In the genomic region with DNA sequence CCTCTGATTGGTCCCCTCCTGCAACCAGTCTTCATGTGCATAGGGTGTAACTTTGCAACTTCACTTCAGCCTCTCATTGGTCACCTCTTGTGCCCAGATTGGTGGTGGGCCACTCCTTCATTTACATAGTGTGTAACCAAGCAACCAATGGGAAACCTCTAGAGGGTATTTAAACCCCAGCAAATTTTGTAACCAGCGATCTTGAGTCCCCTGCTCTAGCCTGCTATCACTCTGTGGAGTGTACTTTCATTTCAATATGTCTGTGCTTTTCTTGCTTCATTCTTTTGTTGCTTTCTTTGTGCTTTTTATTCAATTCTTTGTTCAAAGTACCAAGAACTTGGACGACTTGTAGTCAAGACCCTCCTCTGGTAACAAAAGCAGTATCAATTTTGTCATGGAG, we compare ENCODE assay signal across 2 cellular contexts.
TF ChIP-seq lines count a peak whose summit lies in the region.

No MANE protein-coding gene starts in this region.

TF ChIP-seq in HepG2, 621 proteins besides CTCF, POLR2A, EP300 and RAD21:
- TF ChIP-seq ZNF20 (CRISPR knock-in tag; IDR thresholded peaks at IDR 0.05) (peak; percentile 91; the same call in 1 of the 2 replicates), FOXJ3 (CRISPR knock-in tag; IDR thresholded peaks at IDR 0.05; ENCODE audit: borderline replicate concordance) (no peak), ZNF883 (CRISPR knock-in tag; IDR thresholded peaks at IDR 0.05; ENCODE audit: not compliant biosample characterization) (no peak)
- TF ChIP-seq, protein P1, sequence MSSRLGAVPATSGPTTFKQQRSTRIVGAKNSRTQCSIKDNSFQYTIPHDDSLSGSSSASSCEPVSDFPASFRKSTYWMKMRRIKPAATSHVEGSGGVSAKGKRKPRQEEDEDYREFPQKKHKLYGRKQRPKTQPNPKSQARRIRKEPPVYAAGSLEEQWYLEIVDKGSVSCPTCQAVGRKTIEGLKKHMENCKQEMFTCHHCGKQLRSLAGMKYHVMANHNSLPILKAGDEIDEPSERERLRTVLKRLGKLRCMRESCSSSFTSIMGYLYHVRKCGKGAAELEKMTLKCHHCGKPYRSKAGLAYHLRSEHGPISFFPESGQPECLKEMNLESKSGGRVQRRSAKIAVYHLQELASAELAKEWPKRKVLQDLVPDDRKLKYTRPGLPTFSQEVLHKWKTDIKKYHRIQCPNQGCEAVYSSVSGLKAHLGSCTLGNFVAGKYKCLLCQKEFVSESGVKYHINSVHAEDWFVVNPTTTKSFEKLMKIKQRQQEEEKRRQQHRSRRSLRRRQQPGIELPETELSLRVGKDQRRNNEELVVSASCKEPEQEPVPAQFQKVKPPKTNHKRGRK (CRISPR knock-in tag; IDR thresholded peaks at IDR 0.05) = no peak
TF ChIP-seq in HepG2: peak in this region for 1.

TF ChIP-seq in WTC11, 78 proteins besides CTCF, POLR2A, EP300 and RAD21:
- TF ChIP-seq, protein P2, sequence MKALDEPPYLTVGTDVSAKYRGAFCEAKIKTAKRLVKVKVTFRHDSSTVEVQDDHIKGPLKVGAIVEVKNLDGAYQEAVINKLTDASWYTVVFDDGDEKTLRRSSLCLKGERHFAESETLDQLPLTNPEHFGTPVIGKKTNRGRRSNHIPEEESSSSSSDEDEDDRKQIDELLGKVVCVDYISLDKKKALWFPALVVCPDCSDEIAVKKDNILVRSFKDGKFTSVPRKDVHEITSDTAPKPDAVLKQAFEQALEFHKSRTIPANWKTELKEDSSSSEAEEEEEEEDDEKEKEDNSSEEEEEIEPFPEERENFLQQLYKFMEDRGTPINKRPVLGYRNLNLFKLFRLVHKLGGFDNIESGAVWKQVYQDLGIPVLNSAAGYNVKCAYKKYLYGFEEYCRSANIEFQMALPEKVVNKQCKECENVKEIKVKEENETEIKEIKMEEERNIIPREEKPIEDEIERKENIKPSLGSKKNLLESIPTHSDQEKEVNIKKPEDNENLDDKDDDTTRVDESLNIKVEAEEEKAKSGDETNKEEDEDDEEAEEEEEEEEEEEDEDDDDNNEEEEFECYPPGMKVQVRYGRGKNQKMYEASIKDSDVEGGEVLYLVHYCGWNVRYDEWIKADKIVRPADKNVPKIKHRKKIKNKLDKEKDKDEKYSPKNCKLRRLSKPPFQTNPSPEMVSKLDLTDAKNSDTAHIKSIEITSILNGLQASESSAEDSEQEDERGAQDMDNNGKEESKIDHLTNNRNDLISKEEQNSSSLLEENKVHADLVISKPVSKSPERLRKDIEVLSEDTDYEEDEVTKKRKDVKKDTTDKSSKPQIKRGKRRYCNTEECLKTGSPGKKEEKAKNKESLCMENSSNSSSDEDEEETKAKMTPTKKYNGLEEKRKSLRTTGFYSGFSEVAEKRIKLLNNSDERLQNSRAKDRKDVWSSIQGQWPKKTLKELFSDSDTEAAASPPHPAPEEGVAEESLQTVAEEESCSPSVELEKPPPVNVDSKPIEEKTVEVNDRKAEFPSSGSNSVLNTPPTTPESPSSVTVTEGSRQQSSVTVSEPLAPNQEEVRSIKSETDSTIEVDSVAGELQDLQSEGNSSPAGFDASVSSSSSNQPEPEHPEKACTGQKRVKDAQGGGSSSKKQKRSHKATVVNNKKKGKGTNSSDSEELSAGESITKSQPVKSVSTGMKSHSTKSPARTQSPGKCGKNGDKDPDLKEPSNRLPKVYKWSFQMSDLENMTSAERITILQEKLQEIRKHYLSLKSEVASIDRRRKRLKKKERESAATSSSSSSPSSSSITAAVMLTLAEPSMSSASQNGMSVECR (CRISPR knock-in tag; IDR thresholded peaks at IDR 0.05; ENCODE audit: borderline replicate concordance) = no peak
- no peak for TF ChIP-seq MXD4 (CRISPR knock-in tag; IDR thresholded peaks at IDR 0.05; ENCODE audit: borderline replicate concordance)
- TF ChIP-seq, protein P3, sequence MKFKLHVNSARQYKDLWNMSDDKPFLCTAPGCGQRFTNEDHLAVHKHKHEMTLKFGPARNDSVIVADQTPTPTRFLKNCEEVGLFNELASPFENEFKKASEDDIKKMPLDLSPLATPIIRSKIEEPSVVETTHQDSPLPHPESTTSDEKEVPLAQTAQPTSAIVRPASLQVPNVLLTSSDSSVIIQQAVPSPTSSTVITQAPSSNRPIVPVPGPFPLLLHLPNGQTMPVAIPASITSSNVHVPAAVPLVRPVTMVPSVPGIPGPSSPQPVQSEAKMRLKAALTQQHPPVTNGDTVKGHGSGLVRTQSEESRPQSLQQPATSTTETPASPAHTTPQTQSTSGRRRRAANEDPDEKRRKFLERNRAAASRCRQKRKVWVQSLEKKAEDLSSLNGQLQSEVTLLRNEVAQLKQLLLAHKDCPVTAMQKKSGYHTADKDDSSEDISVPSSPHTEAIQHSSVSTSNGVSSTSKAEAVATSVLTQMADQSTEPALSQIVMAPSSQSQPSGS (CRISPR knock-in tag; IDR thresholded peaks at IDR 0.05; ENCODE audit: borderline replicate concordance, low read depth) = no peak
- TF ChIP-seq, protein P4, sequence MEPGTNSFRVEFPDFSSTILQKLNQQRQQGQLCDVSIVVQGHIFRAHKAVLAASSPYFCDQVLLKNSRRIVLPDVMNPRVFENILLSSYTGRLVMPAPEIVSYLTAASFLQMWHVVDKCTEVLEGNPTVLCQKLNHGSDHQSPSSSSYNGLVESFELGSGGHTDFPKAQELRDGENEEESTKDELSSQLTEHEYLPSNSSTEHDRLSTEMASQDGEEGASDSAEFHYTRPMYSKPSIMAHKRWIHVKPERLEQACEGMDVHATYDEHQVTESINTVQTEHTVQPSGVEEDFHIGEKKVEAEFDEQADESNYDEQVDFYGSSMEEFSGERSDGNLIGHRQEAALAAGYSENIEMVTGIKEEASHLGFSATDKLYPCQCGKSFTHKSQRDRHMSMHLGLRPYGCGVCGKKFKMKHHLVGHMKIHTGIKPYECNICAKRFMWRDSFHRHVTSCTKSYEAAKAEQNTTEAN (CRISPR knock-in tag; IDR thresholded peaks at IDR 0.05) = no peak
- no peak for TF ChIP-seq SP1 (CRISPR knock-in tag; conservative IDR thresholded peaks at IDR 0.05)
- no peak for TF ChIP-seq MYBL2 (CRISPR knock-in tag; IDR thresholded peaks at IDR 0.05)
- no peak for TF ChIP-seq GABPB1 (CRISPR knock-in tag; IDR thresholded peaks at IDR 0.05)
- no peak for TF ChIP-seq JAZF1 (CRISPR knock-in tag; IDR thresholded peaks at IDR 0.05)
- TF ChIP-seq, protein P5, sequence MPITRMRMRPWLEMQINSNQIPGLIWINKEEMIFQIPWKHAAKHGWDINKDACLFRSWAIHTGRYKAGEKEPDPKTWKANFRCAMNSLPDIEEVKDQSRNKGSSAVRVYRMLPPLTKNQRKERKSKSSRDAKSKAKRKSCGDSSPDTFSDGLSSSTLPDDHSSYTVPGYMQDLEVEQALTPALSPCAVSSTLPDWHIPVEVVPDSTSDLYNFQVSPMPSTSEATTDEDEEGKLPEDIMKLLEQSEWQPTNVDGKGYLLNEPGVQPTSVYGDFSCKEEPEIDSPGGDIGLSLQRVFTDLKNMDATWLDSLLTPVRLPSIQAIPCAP (CRISPR knock-in tag; IDR thresholded peaks at IDR 0.05) = no peak
- TF ChIP-seq TEAD4 (CRISPR knock-in tag; IDR thresholded peaks at IDR 0.05) = no peak
- TF ChIP-seq ZNF416 (CRISPR knock-in tag; IDR thresholded peaks at IDR 0.05) = no peak
- no peak for TF ChIP-seq NFATC4 (CRISPR knock-in tag; IDR thresholded peaks at IDR 0.05)
- TF ChIP-seq, protein P6, sequence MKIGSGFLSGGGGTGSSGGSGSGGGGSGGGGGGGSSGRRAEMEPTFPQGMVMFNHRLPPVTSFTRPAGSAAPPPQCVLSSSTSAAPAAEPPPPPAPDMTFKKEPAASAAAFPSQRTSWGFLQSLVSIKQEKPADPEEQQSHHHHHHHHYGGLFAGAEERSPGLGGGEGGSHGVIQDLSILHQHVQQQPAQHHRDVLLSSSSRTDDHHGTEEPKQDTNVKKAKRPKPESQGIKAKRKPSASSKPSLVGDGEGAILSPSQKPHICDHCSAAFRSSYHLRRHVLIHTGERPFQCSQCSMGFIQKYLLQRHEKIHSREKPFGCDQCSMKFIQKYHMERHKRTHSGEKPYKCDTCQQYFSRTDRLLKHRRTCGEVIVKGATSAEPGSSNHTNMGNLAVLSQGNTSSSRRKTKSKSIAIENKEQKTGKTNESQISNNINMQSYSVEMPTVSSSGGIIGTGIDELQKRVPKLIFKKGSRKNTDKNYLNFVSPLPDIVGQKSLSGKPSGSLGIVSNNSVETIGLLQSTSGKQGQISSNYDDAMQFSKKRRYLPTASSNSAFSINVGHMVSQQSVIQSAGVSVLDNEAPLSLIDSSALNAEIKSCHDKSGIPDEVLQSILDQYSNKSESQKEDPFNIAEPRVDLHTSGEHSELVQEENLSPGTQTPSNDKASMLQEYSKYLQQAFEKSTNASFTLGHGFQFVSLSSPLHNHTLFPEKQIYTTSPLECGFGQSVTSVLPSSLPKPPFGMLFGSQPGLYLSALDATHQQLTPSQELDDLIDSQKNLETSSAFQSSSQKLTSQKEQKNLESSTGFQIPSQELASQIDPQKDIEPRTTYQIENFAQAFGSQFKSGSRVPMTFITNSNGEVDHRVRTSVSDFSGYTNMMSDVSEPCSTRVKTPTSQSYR (CRISPR knock-in tag; IDR thresholded peaks at IDR 0.05) = no peak
- TF ChIP-seq, protein P7, sequence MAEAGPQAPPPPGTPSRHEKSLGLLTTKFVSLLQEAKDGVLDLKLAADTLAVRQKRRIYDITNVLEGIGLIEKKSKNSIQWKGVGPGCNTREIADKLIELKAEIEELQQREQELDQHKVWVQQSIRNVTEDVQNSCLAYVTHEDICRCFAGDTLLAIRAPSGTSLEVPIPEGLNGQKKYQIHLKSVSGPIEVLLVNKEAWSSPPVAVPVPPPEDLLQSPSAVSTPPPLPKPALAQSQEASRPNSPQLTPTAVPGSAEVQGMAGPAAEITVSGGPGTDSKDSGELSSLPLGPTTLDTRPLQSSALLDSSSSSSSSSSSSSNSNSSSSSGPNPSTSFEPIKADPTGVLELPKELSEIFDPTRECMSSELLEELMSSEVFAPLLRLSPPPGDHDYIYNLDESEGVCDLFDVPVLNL (CRISPR knock-in tag; IDR thresholded peaks at IDR 0.05; ENCODE audit: borderline replicate concordance, low read depth) = no peak
- TF ChIP-seq FOXJ3 (CRISPR knock-in tag; IDR thresholded peaks at IDR 0.05; ENCODE audit: borderline replicate concordance) = no peak
- no peak for TF ChIP-seq OVOL2 (CRISPR knock-in tag; IDR thresholded peaks at IDR 0.05; ENCODE audit: borderline replicate concordance)
